8 cellular contexts compared by ENCODE assay signal in the genomic region with DNA sequence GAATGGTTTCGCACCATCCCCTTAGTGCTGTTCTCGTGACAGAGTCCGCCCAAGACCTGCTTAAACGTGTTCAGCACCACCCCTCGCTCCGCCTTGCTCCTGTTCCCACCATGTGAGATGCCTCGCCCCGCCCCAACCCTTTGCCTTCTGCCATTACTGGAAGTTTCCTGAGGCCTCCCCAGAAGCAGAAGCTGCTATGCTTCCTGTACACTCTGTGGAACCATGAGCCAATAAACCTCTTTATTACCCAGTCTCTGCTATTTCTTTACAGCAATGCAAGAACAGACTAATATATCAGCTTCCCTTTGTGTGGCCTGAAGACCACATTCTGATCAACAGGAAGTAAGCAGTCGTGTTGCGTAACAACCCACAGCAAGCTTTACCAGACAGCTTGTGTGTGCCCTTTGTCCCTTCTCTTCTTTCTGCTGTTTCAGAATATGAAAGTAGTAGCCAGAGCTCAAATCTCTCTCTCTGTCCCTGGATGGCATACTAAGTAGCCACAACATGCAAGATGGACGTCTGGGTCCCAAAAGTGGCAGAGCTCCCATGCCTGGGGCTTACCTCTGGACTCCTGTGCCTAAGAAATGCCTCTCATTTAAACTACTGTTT. TPM values are rescaled to one million over a fixed set of nuclear protein-coding genes. Genes with fewer than 3 reads are reported as not detected.
DNase-seq lines count a peak whose midpoint lies in the region; ATAC-seq, FAIRE-seq and TF ChIP-seq lines count a peak whose summit lies in the region.

No MANE protein-coding gene starts in this region.

- H3K4me3 ChIP-seq in AG10803 (ENCODE audit: low read length), result no peak overlapping the region

- peak; percentile 79 for ATAC-seq in HG02943 (IDR thresholded peaks at IDR 0.05; ENCODE audit: low read depth, unreplicated experiment)

- FAIRE-seq in GM19239 (lab: Jason Lieb, UNC), result no peak

- WGBS in adipose tissue, 3 donors, result 45 to 75% (median 56%) methylated on average over 11 of the region's 11 CpGs

- no peak for TF ChIP-seq CTCF in AG10803 (conservative IDR thresholded peaks at IDR 0.05; ENCODE audit: low read length)

- DNase-seq in AG10803 (ENCODE audit: low read depth), result peak; percentile 91
- peak; percentile 85 for DNase-seq in SW480 (ENCODE audit: low spot score)
- DNase-seq in hypothalamus (lab: John Stamatoyannopoulos, UW), result peak in 38 of 51 donors; percentile 7 to 65 (median 29)
- peak in 2 of 3 donors; percentile 31 to 63 for DNase-seq in stimulated activated CD4-positive, alpha-beta T cell treated with anti-CD3 and anti-CD28 coated beads, Interleukin-12 subunit alpha, Interleukin-12 subunit beta, amount 100 ng/mL, for 48 hours (ENCODE audit: low read depth in 2 of 3, low spot score in 1 of 3)
- no peak for DNase-seq in GM19239 (ENCODE audit: insufficient read length, low spot score)
- no peak for DNase-seq in NCI-H146 treated with DMSO at 0.1 percent for 48 hours (lab: John Stamatoyannopoulos, UW; ENCODE audit: unreplicated experiment)

- peak overlapping the region; percentile 46 for H3K27ac ChIP-seq in adipose tissue (ENCODE audit: low read depth, low read length)

RNA-seq across cellular contexts. Expression of gene HENMT1, which starts 14.1 kb away (rescaled TPM):
- 1 to 10 TPM; 1.6 to 7.2 (median 5.4) TPM for polyA plus RNA-seq in adipose tissue

RNA-seq across cellular contexts. Expression of gene PRPF38B, which starts 45.3 kb away (rescaled TPM):
- polyA plus RNA-seq in adipose tissue, result 10 to 100 TPM; 19.3 to 22.9 (median 21.7) TPM

Comparison
In these comparisons a context has a peak if more than half of its experiments do, and no peak if none do; other contexts are left out.
1. DNase-seq: peak in AG10803 (single experiment), SW480 (single experiment), hypothalamus (38 of 51) and stimulated activated CD4-positive, alpha-beta T cell treated with anti-CD3 and anti-CD28 coated beads, Interleukin-12 subunit alpha, Interleukin-12 subunit beta, amount 100 ng/mL, for 48 hours (2 of 3); none in GM19239 (single experiment) and NCI-H146 treated with DMSO at 0.1 percent for 48 hours (single experiment).